2 cellular contexts compared by ENCODE assay signal in the genomic region with DNA sequence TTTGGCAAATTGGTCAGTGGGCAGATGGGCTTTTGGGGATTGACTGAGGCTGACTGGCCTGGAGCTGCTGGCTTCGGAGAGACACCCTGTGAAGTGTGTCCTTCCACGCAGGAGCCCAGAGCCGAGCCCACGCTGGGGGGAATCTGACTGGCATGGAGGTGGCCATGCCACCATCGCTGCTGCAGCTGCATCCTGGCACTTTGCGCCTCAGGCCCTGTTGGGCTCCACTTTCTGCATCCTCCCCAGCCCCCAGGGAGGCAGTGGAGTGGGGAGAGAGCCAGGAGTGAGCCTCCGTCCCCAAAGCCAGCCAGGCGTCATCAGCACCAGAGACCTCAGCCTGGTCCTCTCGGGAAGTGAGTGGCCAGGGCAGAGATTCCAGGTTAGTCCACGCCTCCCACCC.
A peak's percentile ranks its signal among the peaks of the same experiment; 100 is the strongest.
TF ChIP-seq lines count a peak whose summit lies in the region.

No MANE protein-coding gene starts in this region.

TF ChIP-seq in K562, 482 proteins besides CTCF, POLR2A, EP300 and RAD21:
- TF ChIP-seq HDAC6 (IDR thresholded peaks at IDR 0.05; ENCODE audit: low read depth, low read length) (no peak), POLR2G (IDR thresholded peaks at IDR 0.05; ENCODE audit: low read depth, low read length) (peak; percentile 44; the same call in 1 of the 2 replicates)

TF ChIP-seq in SK-N-SH treated with all-trans-retinoic acid at 6 μM for 48 hours, 23 proteins besides CTCF, POLR2A, EP300 and RAD21:
- TF ChIP-seq ARNTL (CRISPR knock-in tag; IDR thresholded peaks at IDR 0.05; ENCODE audit: borderline replicate concordance, low read depth) (no peak), TCF4 (CRISPR knock-in tag; IDR thresholded peaks at IDR 0.05; ENCODE audit: borderline replicate concordance) (no peak), SNAI2 (CRISPR knock-in tag; IDR thresholded peaks at IDR 0.05) (no peak), ZNF70 (CRISPR knock-in tag; IDR thresholded peaks at IDR 0.05) (no peak), ESRRG (CRISPR knock-in tag; IDR thresholded peaks at IDR 0.05) (no peak), ISL1 (CRISPR knock-in tag; IDR thresholded peaks at IDR 0.05) (no peak), BACH2 (CRISPR knock-in tag; IDR thresholded peaks at IDR 0.05; ENCODE audit: borderline replicate concordance) (no peak), ZNF565 (CRISPR knock-in tag; conservative IDR thresholded peaks at IDR 0.05; ENCODE audit: low read depth) (no peak), GLIS3 (CRISPR knock-in tag; IDR thresholded peaks at IDR 0.05) (no peak), ZC3H10 (CRISPR knock-in tag; IDR thresholded peaks at IDR 0.05) (no peak), TOX (CRISPR knock-in tag; IDR thresholded peaks at IDR 0.05; ENCODE audit: borderline replicate concordance) (no peak), PPARA (CRISPR knock-in tag; IDR thresholded peaks at IDR 0.05; ENCODE audit: borderline replicate concordance) (no peak)
- TF ChIP-seq, protein P1, sequence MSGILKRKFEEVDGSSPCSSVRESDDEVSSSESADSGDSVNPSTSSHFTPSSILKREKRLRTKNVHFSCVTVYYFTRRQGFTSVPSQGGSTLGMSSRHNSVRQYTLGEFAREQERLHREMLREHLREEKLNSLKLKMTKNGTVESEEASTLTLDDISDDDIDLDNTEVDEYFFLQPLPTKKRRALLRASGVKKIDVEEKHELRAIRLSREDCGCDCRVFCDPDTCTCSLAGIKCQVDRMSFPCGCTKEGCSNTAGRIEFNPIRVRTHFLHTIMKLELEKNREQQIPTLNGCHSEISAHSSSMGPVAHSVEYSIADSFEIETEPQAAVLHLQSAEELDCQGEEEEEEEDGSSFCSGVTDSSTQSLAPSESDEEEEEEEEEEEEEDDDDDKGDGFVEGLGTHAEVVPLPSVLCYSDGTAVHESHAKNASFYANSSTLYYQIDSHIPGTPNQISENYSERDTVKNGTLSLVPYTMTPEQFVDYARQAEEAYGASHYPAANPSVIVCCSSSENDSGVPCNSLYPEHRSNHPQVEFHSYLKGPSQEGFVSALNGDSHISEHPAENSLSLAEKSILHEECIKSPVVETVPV (CRISPR knock-in tag; IDR thresholded peaks at IDR 0.05) = no peak
- TF ChIP-seq, protein P2, sequence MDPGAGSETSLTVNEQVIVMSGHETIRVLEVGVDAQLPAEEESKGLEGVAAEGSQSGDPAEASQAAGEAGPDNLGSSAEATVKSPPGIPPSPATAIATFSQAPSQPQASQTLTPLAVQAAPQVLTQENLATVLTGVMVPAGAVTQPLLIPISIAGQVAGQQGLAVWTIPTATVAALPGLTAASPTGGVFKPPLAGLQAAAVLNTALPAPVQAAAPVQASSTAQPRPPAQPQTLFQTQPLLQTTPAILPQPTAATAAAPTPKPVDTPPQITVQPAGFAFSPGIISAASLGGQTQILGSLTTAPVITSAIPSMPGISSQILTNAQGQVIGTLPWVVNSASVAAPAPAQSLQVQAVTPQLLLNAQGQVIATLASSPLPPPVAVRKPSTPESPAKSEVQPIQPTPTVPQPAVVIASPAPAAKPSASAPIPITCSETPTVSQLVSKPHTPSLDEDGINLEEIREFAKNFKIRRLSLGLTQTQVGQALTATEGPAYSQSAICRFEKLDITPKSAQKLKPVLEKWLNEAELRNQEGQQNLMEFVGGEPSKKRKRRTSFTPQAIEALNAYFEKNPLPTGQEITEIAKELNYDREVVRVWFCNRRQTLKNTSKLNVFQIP (CRISPR knock-in tag; IDR thresholded peaks at IDR 0.05; ENCODE audit: borderline replicate concordance, low read depth) = no peak
- TF ChIP-seq, protein P3, sequence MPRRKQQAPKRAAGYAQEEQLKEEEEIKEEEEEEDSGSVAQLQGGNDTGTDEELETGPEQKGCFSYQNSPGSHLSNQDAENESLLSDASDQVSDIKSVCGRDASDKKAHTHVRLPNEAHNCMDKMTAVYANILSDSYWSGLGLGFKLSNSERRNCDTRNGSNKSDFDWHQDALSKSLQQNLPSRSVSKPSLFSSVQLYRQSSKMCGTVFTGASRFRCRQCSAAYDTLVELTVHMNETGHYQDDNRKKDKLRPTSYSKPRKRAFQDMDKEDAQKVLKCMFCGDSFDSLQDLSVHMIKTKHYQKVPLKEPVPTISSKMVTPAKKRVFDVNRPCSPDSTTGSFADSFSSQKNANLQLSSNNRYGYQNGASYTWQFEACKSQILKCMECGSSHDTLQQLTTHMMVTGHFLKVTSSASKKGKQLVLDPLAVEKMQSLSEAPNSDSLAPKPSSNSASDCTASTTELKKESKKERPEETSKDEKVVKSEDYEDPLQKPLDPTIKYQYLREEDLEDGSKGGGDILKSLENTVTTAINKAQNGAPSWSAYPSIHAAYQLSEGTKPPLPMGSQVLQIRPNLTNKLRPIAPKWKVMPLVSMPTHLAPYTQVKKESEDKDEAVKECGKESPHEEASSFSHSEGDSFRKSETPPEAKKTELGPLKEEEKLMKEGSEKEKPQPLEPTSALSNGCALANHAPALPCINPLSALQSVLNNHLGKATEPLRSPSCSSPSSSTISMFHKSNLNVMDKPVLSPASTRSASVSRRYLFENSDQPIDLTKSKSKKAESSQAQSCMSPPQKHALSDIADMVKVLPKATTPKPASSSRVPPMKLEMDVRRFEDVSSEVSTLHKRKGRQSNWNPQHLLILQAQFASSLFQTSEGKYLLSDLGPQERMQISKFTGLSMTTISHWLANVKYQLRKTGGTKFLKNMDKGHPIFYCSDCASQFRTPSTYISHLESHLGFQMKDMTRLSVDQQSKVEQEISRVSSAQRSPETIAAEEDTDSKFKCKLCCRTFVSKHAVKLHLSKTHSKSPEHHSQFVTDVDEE (CRISPR knock-in tag; IDR thresholded peaks at IDR 0.05) = no peak
